In genomic region chr6:11804706-11805105, GRCh38 we compare ENCODE assay signal across 17 cellular contexts. TPM values are rescaled to one million over a fixed set of nuclear protein-coding genes. Genes with fewer than 3 reads are reported as not detected.
"Had no signal": no experiment of that assay in that cellular context is flagged by ENCODE, and none has a peak within 500 bp of the region (broad histone marks: within the 10 kb centered on the region; RNA-seq: fewer than 3 reads in every experiment).

No MANE protein-coding gene starts in this region.

- H3K4me1 ChIP-seq: ascending aorta, gastrocnemius medialis had no signal

- H3K36me3 ChIP-seq: ascending aorta, gastrocnemius medialis, heart right ventricle, upper lobe of left lung had no signal

- H3K9me3 Mint-ChIP-seq: activated CD4-positive, alpha-beta memory T cell treated with anti-CD3 and anti-CD28 coated beads, Interleukin-2, amount 10 ng/mL, durations not matched to agents 7 days and 5 days; neural crest cell; T-cell had no signal

- H3K27me3 Mint-ChIP-seq: activated CD4-positive, alpha-beta memory T cell treated with anti-CD3 and anti-CD28 coated beads, Interleukin-2, amount 10 ng/mL, durations not matched to agents 7 days and 5 days had no signal

- FAIRE-seq: colon, small intestine had no signal

- H3K27ac ChIP-seq: ascending aorta, gastrocnemius medialis, heart right ventricle, upper lobe of left lung, VCaP had no signal

- H3K4me3 ChIP-seq: ascending aorta, gastrocnemius medialis, heart right ventricle, upper lobe of left lung had no signal

- H3K27ac Mint-ChIP-seq: activated CD4-positive, alpha-beta memory T cell treated with anti-CD3 and anti-CD28 coated beads, Interleukin-2, amount 10 ng/mL, durations not matched to agents 7 days and 5 days; activated CD4-positive, alpha-beta T cell treated with anti-CD3 and anti-CD28 coated beads for 36 hours; T-cell had no signal

- DNase-seq: activated CD4-positive, alpha-beta memory T cell treated with anti-CD3 and anti-CD28 coated beads, Interleukin-2, amount 10 ng/mL, durations not matched to agents 7 days and 5 days; activated CD4-positive, alpha-beta T cell treated with anti-CD3 and anti-CD28 coated beads for 36 hours; activated T-cell treated with anti-CD3 and anti-CD28 coated beads, Interleukin-2, amount 50 U/mL, for 48 hours; gastrocnemius medialis; heart right ventricle; islet precursor cell; left ventricle myocardium superior; small intestine; stimulated activated naive CD4-positive, alpha-beta T cell; T-cell; T1000 had no signal

- ATAC-seq: activated CD4-positive, alpha-beta T cell treated with anti-CD3 and anti-CD28 coated beads for 36 hours; gastrocnemius medialis; heart right ventricle; left ventricle myocardium superior; T-cell had no signal

- H3K9me3 ChIP-seq: ascending aorta, gastrocnemius medialis, heart right ventricle, upper lobe of left lung had no signal

- H3K27me3 ChIP-seq: ascending aorta, gastrocnemius medialis, heart right ventricle, upper lobe of left lung had no signal

- H3K36me3 Mint-ChIP-seq: T-cell had no signal

- H3K4me3 Mint-ChIP-seq: activated CD4-positive, alpha-beta memory T cell treated with anti-CD3 and anti-CD28 coated beads, Interleukin-2, amount 10 ng/mL, durations not matched to agents 7 days and 5 days; activated CD4-positive, alpha-beta T cell treated with anti-CD3 and anti-CD28 coated beads for 36 hours; neural crest cell; T-cell had no signal

RNA-seq across cellular contexts. Expression of gene ADTRP, which starts 26.1 kb away (rescaled TPM):
- total RNA-seq: ascending aorta, cardiac septum, left ventricle myocardium superior, neural crest cell had no signal
